1 cellular context compared by ENCODE assay signal in the genomic region with DNA sequence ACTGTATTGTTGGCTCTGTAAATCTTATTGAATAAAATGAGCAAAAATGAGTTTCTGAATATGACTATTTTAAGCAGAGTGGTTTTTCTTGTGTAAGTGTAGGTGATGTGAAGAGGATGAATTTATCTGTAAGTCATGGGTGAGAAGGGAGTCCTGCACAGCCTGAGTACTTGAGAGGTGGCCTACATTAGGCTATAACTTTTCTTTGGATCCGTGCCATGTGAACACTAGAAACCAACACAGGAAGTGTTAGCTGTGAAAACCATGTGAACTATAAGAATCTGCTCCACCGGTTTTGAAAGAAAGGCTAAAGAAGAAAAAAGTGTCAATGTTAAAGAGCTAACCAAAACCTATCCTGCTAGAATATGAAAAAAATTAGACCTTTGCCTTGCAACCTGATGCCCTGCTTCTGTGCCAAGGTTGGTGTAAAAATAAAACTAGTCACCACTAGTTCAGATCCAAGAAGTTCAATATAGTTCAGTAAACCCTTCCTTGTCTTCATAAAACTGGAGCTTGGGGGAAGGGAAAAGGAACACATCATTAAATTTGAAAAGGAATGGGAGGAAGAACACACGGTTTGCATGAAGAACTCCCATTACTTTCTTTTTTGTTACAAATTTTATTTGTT.
TF ChIP-seq lines count a peak whose summit lies in the region.

No MANE protein-coding gene starts in this region.

TF ChIP-seq in IMR-90, 13 proteins besides CTCF, POLR2A, EP300 and RAD21:
- TF ChIP-seq RFX5 (IDR thresholded peaks at IDR 0.05; ENCODE audit: low read depth, low read length): no peak
- TF ChIP-seq, protein P1, sequence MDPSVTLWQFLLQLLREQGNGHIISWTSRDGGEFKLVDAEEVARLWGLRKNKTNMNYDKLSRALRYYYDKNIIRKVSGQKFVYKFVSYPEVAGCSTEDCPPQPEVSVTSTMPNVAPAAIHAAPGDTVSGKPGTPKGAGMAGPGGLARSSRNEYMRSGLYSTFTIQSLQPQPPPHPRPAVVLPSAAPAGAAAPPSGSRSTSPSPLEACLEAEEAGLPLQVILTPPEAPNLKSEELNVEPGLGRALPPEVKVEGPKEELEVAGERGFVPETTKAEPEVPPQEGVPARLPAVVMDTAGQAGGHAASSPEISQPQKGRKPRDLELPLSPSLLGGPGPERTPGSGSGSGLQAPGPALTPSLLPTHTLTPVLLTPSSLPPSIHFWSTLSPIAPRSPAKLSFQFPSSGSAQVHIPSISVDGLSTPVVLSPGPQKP (IDR thresholded peaks at IDR 0.05; ENCODE audit: borderline replicate concordance, low read depth, low read length): no peak
- TF ChIP-seq NFE2L2 (IDR thresholded peaks at IDR 0.05; ENCODE audit: low read depth, low read length): no peak
- TF ChIP-seq MAFK (IDR thresholded peaks at IDR 0.05; ENCODE audit: low read depth, low read length): no peak
- no peak for TF ChIP-seq MAZ (IDR thresholded peaks at IDR 0.05; ENCODE audit: borderline replicate concordance, low read depth, low read length)
- no peak for TF ChIP-seq CEBPB (IDR thresholded peaks at IDR 0.05; ENCODE audit: low read depth, low read length)
- TF ChIP-seq RCOR1 (IDR thresholded peaks at IDR 0.05; ENCODE audit: insufficient replicate concordance, low read length): no peak
- no peak for TF ChIP-seq FOS (IDR thresholded peaks at IDR 0.05; ENCODE audit: low read depth, low read length)
- no peak for TF ChIP-seq CHD1 (IDR thresholded peaks at IDR 0.05; ENCODE audit: low read depth, low read length)
- no peak for TF ChIP-seq BHLHE40 (IDR thresholded peaks at IDR 0.05; ENCODE audit: low read depth, low read length)
- TF ChIP-seq, protein P2, sequence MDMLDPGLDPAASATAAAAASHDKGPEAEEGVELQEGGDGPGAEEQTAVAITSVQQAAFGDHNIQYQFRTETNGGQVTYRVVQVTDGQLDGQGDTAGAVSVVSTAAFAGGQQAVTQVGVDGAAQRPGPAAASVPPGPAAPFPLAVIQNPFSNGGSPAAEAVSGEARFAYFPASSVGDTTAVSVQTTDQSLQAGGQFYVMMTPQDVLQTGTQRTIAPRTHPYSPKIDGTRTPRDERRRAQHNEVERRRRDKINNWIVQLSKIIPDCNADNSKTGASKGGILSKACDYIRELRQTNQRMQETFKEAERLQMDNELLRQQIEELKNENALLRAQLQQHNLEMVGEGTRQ (IDR thresholded peaks at IDR 0.05; ENCODE audit: low read depth, low read length): no peak
- no peak for TF ChIP-seq MXI1 (IDR thresholded peaks at IDR 0.05; ENCODE audit: borderline replicate concordance, low read depth, low read length)
- TF ChIP-seq SMC3 (IDR thresholded peaks at IDR 0.05; ENCODE audit: low read depth, low read length): no peak
TF ChIP-seq in IMR-90: peak in this region for 0.
